19 cellular contexts compared by ENCODE assay signal in the genomic region with DNA sequence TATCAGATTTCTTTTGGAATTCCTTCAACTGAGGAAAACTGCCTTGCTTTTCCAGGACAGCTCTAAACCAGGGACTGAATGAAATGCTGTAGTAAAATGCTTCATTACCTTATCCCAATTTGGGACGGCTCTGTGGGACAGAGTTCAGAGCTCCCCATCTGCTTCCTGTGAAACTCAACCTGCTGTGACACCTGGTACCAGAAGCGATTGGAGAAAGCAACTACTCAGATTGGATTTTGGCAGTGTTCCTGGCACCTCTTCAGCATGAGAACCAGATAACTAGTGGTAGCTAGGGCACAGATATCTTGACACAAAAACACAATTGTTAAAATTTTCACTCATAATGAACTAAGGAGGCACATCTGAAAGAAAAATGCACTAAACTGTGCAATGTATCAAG.
"Had no signal": no experiment of that assay in that cellular context is flagged by ENCODE, and none has a peak within 500 bp of the region (broad histone marks: within the 10 kb centered on the region; RNA-seq: fewer than 3 reads in every experiment).

No MANE protein-coding gene starts in this region.

- DNase-seq: activated CD4-positive, alpha-beta T cell treated with anti-CD3 and anti-CD28 coated beads, Interleukin-2, amount 50 U/mL, for 4 hours; activated naive CD4-positive, alpha-beta T cell treated with Interleukin-2 at 50 U/mL for 16 hours; activated T-cell treated with anti-CD3 and anti-CD28 coated beads for 4 hours; foreskin melanocyte; head of caudate nucleus; kidney glomerular epithelial cell; nucleus accumbens; right cardiac atrium; stimulated activated CD4-positive, alpha-beta T cell treated with anti-CD3 and anti-CD28 coated beads, Interleukin-15, amount 100 ng/mL, for 24 hours; stimulated activated CD4-positive, alpha-beta T cell treated with anti-CD3 and anti-CD28 coated beads, Interleukin-4, amount 100 ng/mL, for 1 hour; stimulated activated naive B cell treated with anti-CD40 and anti-IgM and Interleukin-4, amounts not matched to agents 10 μg/mL and 1 μg/mL and 100 μg/mL, for 72 hours; T-helper 9 cell; trophoblast cell had no signal

- ATAC-seq: activated CD4-positive, CD25-positive, alpha-beta regulatory T cell treated with anti-CD3 and anti-CD28 coated beads, Interleukin-2, amount 50 U/mL, for 24 hours; activated T-helper 17 cell treated with anti-CD3 and anti-CD28 coated beads, Interleukin-2, amount 50 U/mL, for 72 hours; right cardiac atrium; stimulated activated naive B cell treated with anti-CD40 and anti-IgM and Interleukin-4, amounts not matched to agents 10 μg/mL and 1 μg/mL and 100 μg/mL, for 72 hours had no signal

- H3K4me1 ChIP-seq: ascending aorta, prostate gland had no signal

- H3K27ac ChIP-seq: ascending aorta, epithelial cell of prostate, prostate gland, skin epidermis had no signal

- H3K4me3 ChIP-seq: ascending aorta, prostate gland, skin epidermis had no signal

- H3K9me3 ChIP-seq: ascending aorta, prostate gland had no signal

- H3K27me3 ChIP-seq: ascending aorta had no signal

- H3K36me3 ChIP-seq: ascending aorta, prostate gland had no signal
